ENCODE assay signal across 11 cellular contexts in the genomic region with DNA sequence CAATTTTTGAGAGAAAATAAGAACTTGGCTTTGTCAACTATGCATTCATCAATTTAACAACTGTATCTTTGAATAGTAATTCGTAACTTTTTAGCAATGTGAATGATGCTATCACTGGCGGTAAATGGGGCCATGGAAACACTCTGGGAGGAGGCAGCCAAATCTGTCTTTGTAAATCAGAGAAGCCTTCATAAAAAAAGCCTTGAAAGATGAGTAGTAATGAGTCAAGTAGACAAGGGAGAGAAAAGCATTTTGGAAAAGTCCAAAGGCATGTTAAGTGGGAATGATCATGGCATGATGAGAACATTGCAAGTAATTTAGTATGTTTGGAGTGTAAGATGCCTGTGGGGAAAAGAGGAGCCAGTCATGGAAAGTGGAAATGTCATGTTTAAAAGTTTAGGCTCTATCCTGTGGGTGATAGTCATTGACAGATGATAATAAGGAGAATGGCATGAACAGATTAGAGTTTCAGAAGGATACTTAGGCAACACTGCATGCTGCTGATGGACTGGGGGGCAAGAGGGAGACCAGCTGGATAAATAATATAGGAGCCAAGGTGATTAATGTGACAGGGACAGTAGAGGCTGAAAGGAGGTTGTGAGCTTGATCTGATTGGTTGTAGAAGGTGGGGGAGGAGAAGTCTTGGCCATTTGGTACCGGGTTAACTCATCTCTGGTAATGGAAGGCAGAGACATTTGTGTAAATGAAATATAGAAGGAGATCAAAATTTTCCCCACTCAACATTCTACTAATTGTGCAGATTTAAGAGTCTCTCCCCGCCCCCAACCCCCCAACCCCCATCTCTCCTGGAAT. TPM values are rescaled to one million over a fixed set of nuclear protein-coding genes. Genes with fewer than 3 reads are reported as not detected.
DNase-seq lines count a peak whose midpoint lies in the region; ATAC-seq lines count a peak whose summit lies in the region.
"Had no signal": no experiment of that assay in that cellular context is flagged by ENCODE, and none has a peak within 500 bp of the region (broad histone marks: within the 10 kb centered on the region; RNA-seq: fewer than 3 reads in every experiment).

No MANE protein-coding gene starts in this region.

- peak overlapping the region; percentile 30 for H3K4me3 Mint-ChIP-seq in activated T-helper 1 cell treated with anti-CD3 and anti-CD28 coated beads, Interleukin-12 subunit alpha, Interleukin-12 subunit beta, Interleukin-2, Interleukin-4 antibody, amounts not matched to agents 30 ng/mL and 10 ng/mL and 1 ng/mL, durations not matched to agents 14 hours and 24 hours and 36 hours

- peaks cover 0 to 13% (median 0%) of the 10 kb centered on the region in 11 experiments; a peak in 5 of 22 replicates for H3K9me3 ChIP-seq in BLaER1 treated with 17β-estradiol and CSF1 and Interleukin-3, amounts not matched to agents 10 nM and 100 nM (replicated peaks in 1 of 11)
- no peaks in the 10 kb centered on the region for H3K9me3 ChIP-seq in mesodermal cell (ENCODE audit: control insufficient read depth, low read length)
- H3K9me3 ChIP-seq: left lung had no signal

- peaks cover 52% of the 10 kb centered on the region for H3K4me1 Mint-ChIP-seq in activated T-helper 1 cell treated with anti-CD3 and anti-CD28 coated beads, Interleukin-12 subunit alpha, Interleukin-12 subunit beta, Interleukin-2, Interleukin-4 antibody, amounts not matched to agents 30 ng/mL and 10 ng/mL and 1 ng/mL, durations not matched to agents 14 hours and 24 hours and 36 hours (ENCODE audit: low read depth)

- H3K36me3 ChIP-seq in BLaER1 treated with 17β-estradiol and CSF1 and Interleukin-3, amounts not matched to agents 10 nM and 100 nM: no peaks in the 10 kb centered on the region
- H3K36me3 ChIP-seq in mesodermal cell (ENCODE audit: control insufficient read depth, insufficient read depth, low read length): no peaks in the 10 kb centered on the region
- H3K36me3 ChIP-seq: left lung had no signal

- no peaks in the 10 kb centered on the region for H4K20me1 ChIP-seq in BLaER1 treated with 17β-estradiol and CSF1 and Interleukin-3, amounts not matched to agents 10 nM and 100 nM

- peak overlapping the region in 5 of 11 experiments; percentile 11 to 44 (median 29); a peak in 8 of 22 replicates for H3K27ac ChIP-seq in BLaER1 treated with 17β-estradiol and CSF1 and Interleukin-3, amounts not matched to agents 10 nM and 100 nM
- peak overlapping the region; percentile 42 for H3K27ac ChIP-seq in mesodermal cell (ENCODE audit: low read depth, low read length, severe bottlenecking)

- H3K9me3 Mint-ChIP-seq in activated T-helper 1 cell treated with anti-CD3 and anti-CD28 coated beads, Interleukin-12 subunit alpha, Interleukin-12 subunit beta, Interleukin-2, Interleukin-4 antibody, amounts not matched to agents 30 ng/mL and 10 ng/mL and 1 ng/mL, durations not matched to agents 14 hours and 24 hours and 36 hours: no peaks in the 10 kb centered on the region

- peaks cover 17 to 75% (median 59%) of the 10 kb centered on the region in 10 experiments for H3K4me1 ChIP-seq in BLaER1 treated with 17β-estradiol and CSF1 and Interleukin-3, amounts not matched to agents 10 nM and 100 nM
- peaks cover 40% of the 10 kb centered on the region for H3K4me1 ChIP-seq in mesodermal cell (ENCODE audit: control insufficient read depth, insufficient read depth, low read length, poor library complexity, severe bottlenecking)

- 86 to 100% methylated on average over 2 of the region's 4 CpGs for WGBS in mesodermal cell (ENCODE audit: insufficient coverage in 2 of 2), 2 experiments

- intact Hi-C loops in activated T-helper 1 cell treated with anti-CD3 and anti-CD28 coated beads, Interleukin-12 subunit alpha, Interleukin-12 subunit beta, Interleukin-2, Interleukin-4 antibody, amounts not matched to agents 30 ng/mL and 10 ng/mL and 1 ng/mL, durations not matched to agents 14 hours and 24 hours and 36 hours (cut with micrococcal nuclease): loop anchor here (1.0 to 10.0 kb wide), 6 partner anchors 7 to 1708 kb away; a partner anchor contains a TSS
- intact Hi-C loops in posterior cingulate gyrus (cut with DNase I): no loop called here

- H3K27me3 ChIP-seq in BLaER1 treated with 17β-estradiol and CSF1 and Interleukin-3, amounts not matched to agents 10 nM and 100 nM: peaks cover 0 to 11% (median 0%) of the 10 kb centered on the region in 11 experiments; a peak in 3 of 22 replicates
- H3K27me3 ChIP-seq: left lung had no signal

- H3K27me3 Mint-ChIP-seq in activated T-helper 1 cell treated with anti-CD3 and anti-CD28 coated beads, Interleukin-12 subunit alpha, Interleukin-12 subunit beta, Interleukin-2, Interleukin-4 antibody, amounts not matched to agents 30 ng/mL and 10 ng/mL and 1 ng/mL, durations not matched to agents 14 hours and 24 hours and 36 hours (ENCODE audit: insufficient read depth): no peaks in the 10 kb centered on the region

- H3K27ac Mint-ChIP-seq in activated T-helper 1 cell treated with anti-CD3 and anti-CD28 coated beads, Interleukin-12 subunit alpha, Interleukin-12 subunit beta, Interleukin-2, Interleukin-4 antibody, amounts not matched to agents 30 ng/mL and 10 ng/mL and 1 ng/mL, durations not matched to agents 14 hours and 24 hours and 36 hours: peak overlapping the region; percentile 95

- peak; percentile 3 for ATAC-seq in GM21423 (IDR thresholded peaks at IDR 0.05; ENCODE audit: unreplicated experiment)
- ATAC-seq in GM21515 (IDR thresholded peaks at IDR 0.05; ENCODE audit: unreplicated experiment): no peak

- no peak for DNase-seq in activated T-helper 1 cell treated with anti-CD3 and anti-CD28 coated beads, Interleukin-12 subunit alpha, Interleukin-12 subunit beta, Interleukin-2, Interleukin-4 antibody, amounts not matched to agents 30 ng/mL and 10 ng/mL and 1 ng/mL, durations not matched to agents 14 hours and 24 hours and 36 hours (ENCODE audit: low spot score)
- no peak for DNase-seq in posterior cingulate gyrus
- no peak for DNase-seq in D341Med (ENCODE audit: low spot score)
- no peak for DNase-seq in COLO829 (ENCODE audit: low spot score)
- DNase-seq: foreskin melanocyte, left lung, NCI-H526 treated with DMSO at 0.1 percent for 48 hours had no signal

- H3K9ac ChIP-seq in BLaER1 treated with 17β-estradiol and CSF1 and Interleukin-3, amounts not matched to agents 10 nM and 100 nM: no peak overlapping the region; a peak in 1 of 22 replicates

- H3K4me3 ChIP-seq in BLaER1 treated with 17β-estradiol and CSF1 and Interleukin-3, amounts not matched to agents 10 nM and 100 nM: no peak overlapping the region
- H3K4me3 ChIP-seq in mesodermal cell (ENCODE audit: extremely low read depth, insufficient read depth, low read length, poor library complexity, severe bottlenecking): no peak overlapping the region
- H3K4me3 ChIP-seq: left lung had no signal

- H3K36me3 Mint-ChIP-seq in activated T-helper 1 cell treated with anti-CD3 and anti-CD28 coated beads, Interleukin-12 subunit alpha, Interleukin-12 subunit beta, Interleukin-2, Interleukin-4 antibody, amounts not matched to agents 30 ng/mL and 10 ng/mL and 1 ng/mL, durations not matched to agents 14 hours and 24 hours and 36 hours (ENCODE audit: low read depth): peaks cover 2% of the 10 kb centered on the region

- H3K4me2 ChIP-seq in BLaER1 treated with 17β-estradiol and CSF1 and Interleukin-3, amounts not matched to agents 10 nM and 100 nM: peak overlapping the region in 9 of 11 experiments; percentile 2 to 63 (median 51); a peak in 17 of 22 replicates

RNA-seq across cellular contexts. Expression of a gene that starts 16.3 kb away (rescaled TPM):
- 47.6 and 49.0 TPM in 2 replicates for total RNA-seq in activated T-helper 1 cell treated with anti-CD3 and anti-CD28 coated beads, Interleukin-12 subunit alpha, Interleukin-12 subunit beta, Interleukin-2, Interleukin-4 antibody, amounts not matched to agents 30 ng/mL and 10 ng/mL and 1 ng/mL, durations not matched to agents 14 hours and 24 hours and 36 hours
- 112 TPM for polyA plus RNA-seq in mesodermal cell (2013, experiment 1 of 2)
- polyA plus RNA-seq in mesodermal cell (2013, experiment 2 of 2): 90.0 TPM
